ENCODE assay signal across 19 cellular contexts in the genomic region with DNA sequence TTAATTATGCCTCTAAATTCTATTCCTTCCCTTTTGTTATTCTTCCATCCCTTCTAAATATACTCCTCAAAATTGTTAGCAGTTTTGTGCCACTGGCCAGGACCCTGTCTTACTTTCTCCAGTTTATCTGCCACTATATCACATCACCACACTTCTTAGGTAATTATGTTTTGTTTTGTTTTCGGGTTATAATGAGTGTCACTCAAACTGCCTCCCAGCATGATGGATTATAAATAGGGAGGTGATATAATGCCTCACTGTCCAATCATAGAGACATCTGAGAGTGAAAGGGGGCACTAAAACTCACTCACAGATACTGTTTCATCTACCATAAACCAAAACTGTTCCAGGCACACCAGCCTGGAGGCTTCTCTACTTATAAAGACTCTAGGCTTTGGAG. TPM values are rescaled to one million over a fixed set of nuclear protein-coding genes. Genes with fewer than 3 reads are reported as not detected.
A peak's percentile ranks its signal among the peaks of the same experiment; 100 is the strongest.
DNase-seq lines count a peak whose midpoint lies in the region; ATAC-seq and TF ChIP-seq lines count a peak whose summit lies in the region.
"Had no signal": no experiment of that assay in that cellular context is flagged by ENCODE, and none has a peak within 500 bp of the region (broad histone marks: within the 10 kb centered on the region; RNA-seq: fewer than 3 reads in every experiment).

No MANE protein-coding gene starts in this region.

- H3K36me3 Mint-ChIP-seq in activated CD8-positive, alpha-beta memory T cell treated with anti-CD3 and anti-CD28 coated beads, Interleukin-2, amount 10 ng/mL, durations not matched to agents 7 days and 5 days: peaks cover 80% of the 10 kb centered on the region
- H3K36me3 Mint-ChIP-seq in T-cell: peaks cover 30% of the 10 kb centered on the region
- H3K36me3 Mint-ChIP-seq in naive thymus-derived CD4-positive, alpha-beta T cell: peaks cover 9 to 57% (median 20%) of the 10 kb centered on the region in 5 donors

- peak overlapping the region; percentile 84 for H3K27ac Mint-ChIP-seq in activated CD8-positive, alpha-beta memory T cell treated with anti-CD3 and anti-CD28 coated beads, Interleukin-2, amount 10 ng/mL, durations not matched to agents 7 days and 5 days
- peak overlapping the region; percentile 80 to 84 for H3K27ac Mint-ChIP-seq in T-cell
- peak overlapping the region; percentile 44 to 98 (median 83) for H3K27ac Mint-ChIP-seq in naive thymus-derived CD4-positive, alpha-beta T cell
- H3K27ac Mint-ChIP-seq: progenitor cell of endocrine pancreas had no signal

- H3K9me3 ChIP-seq in HEK293 (ENCODE audit: control insufficient read depth, insufficient read depth, low read depth, low read length): no peaks in the 10 kb centered on the region
- no peaks in the 10 kb centered on the region for H3K9me3 ChIP-seq in naive thymus-derived CD4-positive, alpha-beta T cell (ENCODE audit: control insufficient read depth in 2 of 3, low read length in 3 of 3)
- H3K9me3 ChIP-seq: suprapubic skin had no signal

- H3K4me3 Mint-ChIP-seq in activated CD8-positive, alpha-beta memory T cell treated with anti-CD3 and anti-CD28 coated beads, Interleukin-2, amount 10 ng/mL, durations not matched to agents 7 days and 5 days: peak overlapping the region; percentile 89
- H3K4me3 Mint-ChIP-seq in T-cell: peak overlapping the region; percentile 15 to 91 (median 65)
- H3K4me3 Mint-ChIP-seq in naive thymus-derived CD4-positive, alpha-beta T cell: peak overlapping the region in 8 of 10 donors; percentile 63 to 90 (median 84)

- ATAC-seq in activated CD8-positive, alpha-beta memory T cell treated with anti-CD3 and anti-CD28 coated beads, Interleukin-2, amount 10 ng/mL, durations not matched to agents 7 days and 5 days: no peak
- no peak for ATAC-seq in T-cell (replicated peaks in 1 of 4)
- ATAC-seq in naive thymus-derived CD4-positive, alpha-beta T cell: no peak
- ATAC-seq: HCT116 had no signal

- intact Hi-C loops in naive thymus-derived CD4-positive, alpha-beta T cell (cut with micrococcal nuclease): loop anchor here in 1 of 2 donors (5.0 kb wide), 1 partner anchor 1956 kb away; the partner anchor contains the start of gene KIDINS220

- H3K27me3 ChIP-seq in naive thymus-derived CD4-positive, alpha-beta T cell (ENCODE audit: control insufficient read depth in 2 of 2, insufficient read depth in 2 of 2, low read length in 2 of 2): no peaks in the 10 kb centered on the region
- H3K27me3 ChIP-seq: suprapubic skin had no signal

- CTCF ChIA-PET in activated CD8-positive, alpha-beta memory T cell treated with anti-CD3 and anti-CD28 coated beads, Interleukin-2, amount 10 ng/mL, durations not matched to agents 7 days and 5 days (lab: Charles Lee): interaction anchor here (0.8 to 6.3 kb wide), 3 partner anchors 9 to 34 kb away, joined by 3 to 118 read pairs (median 4); partner anchors contain the start of gene CMPK2
- CTCF ChIA-PET in HEK293 (lab: Yijun Ruan, JAX): no interaction called here
- CTCF ChIA-PET in T-cell (lab: Charles Lee): interaction anchor here in 1 of 2 donors (1.1 kb wide), 1 partner anchor 13 kb away, joined by 4 read pairs; no protein-coding TSS in a partner anchor
- CTCF ChIA-PET in naive thymus-derived CD4-positive, alpha-beta T cell (lab: Charles Lee): interaction anchor here (2.6 kb wide), 1 partner anchor 16 kb away, joined by 12 read pairs; no protein-coding TSS in a partner anchor

- H3K36me3 ChIP-seq in HEK293 (ENCODE audit: control insufficient read depth in 2 of 2, insufficient read depth in 1 of 2, low read length in 2 of 2): no peaks in the 10 kb centered on the region
- H3K36me3 ChIP-seq in naive thymus-derived CD4-positive, alpha-beta T cell (ENCODE audit: control insufficient read depth in 2 of 3, insufficient read depth in 3 of 3, low read length in 3 of 3): no peaks in the 10 kb centered on the region
- H3K36me3 ChIP-seq: suprapubic skin had no signal

- no peaks in the 10 kb centered on the region for H3K27me3 Mint-ChIP-seq in activated CD8-positive, alpha-beta memory T cell treated with anti-CD3 and anti-CD28 coated beads, Interleukin-2, amount 10 ng/mL, durations not matched to agents 7 days and 5 days
- no peaks in the 10 kb centered on the region for H3K27me3 Mint-ChIP-seq in T-cell
- no peaks in the 10 kb centered on the region for H3K27me3 Mint-ChIP-seq in naive thymus-derived CD4-positive, alpha-beta T cell
- H3K27me3 Mint-ChIP-seq: progenitor cell of endocrine pancreas had no signal

- no peak overlapping the region for H3K27ac ChIP-seq in HEK293 (ENCODE audit: extremely low read depth, low read depth, low read length)
- H3K27ac ChIP-seq in naive thymus-derived CD4-positive, alpha-beta T cell (ENCODE audit: low read depth, low read length): peak overlapping the region; percentile 15
- H3K27ac ChIP-seq: SK-N-MC, suprapubic skin had no signal

- H3K4me1 ChIP-seq in HEK293 (ENCODE audit: control insufficient read depth, insufficient read depth, low read length): no peaks in the 10 kb centered on the region
- H3K4me1 ChIP-seq in naive thymus-derived CD4-positive, alpha-beta T cell (ENCODE audit: control insufficient read depth in 2 of 2, insufficient read depth in 2 of 2, low read length in 2 of 2): peaks cover 20 to 48% of the 10 kb centered on the region in 2 donors

- no peak for DNase-seq in activated CD8-positive, alpha-beta memory T cell treated with anti-CD3 and anti-CD28 coated beads, Interleukin-2, amount 10 ng/mL, durations not matched to agents 7 days and 5 days
- DNase-seq in activated CD8-positive, alpha-beta memory T cell treated with anti-CD3 and anti-CD28 coated beads, Interleukin-2, amount 50 U/mL, for 48 hours: no peak
- DNase-seq in T-cell (no peak), kidney glomerular epithelial cell (lab: John Stamatoyannopoulos, UW) (no peak), hypothalamus (lab: John Stamatoyannopoulos, UW) (no peak), SW480 (ENCODE audit: low spot score) (no peak)
- no peak for DNase-seq in naive thymus-derived CD4-positive, alpha-beta T cell
- DNase-seq: activated CD8-positive, alpha-beta memory T cell treated with anti-CD3 and anti-CD28 coated beads for 24 hours; caudate nucleus; effector CD4-positive, alpha-beta T cell; head of caudate nucleus; NCI-H2081 treated with DMSO at 0.1 percent for 48 hours; stimulated activated CD4-positive, alpha-beta T cell treated with anti-CD3 and anti-CD28 coated beads, Interleukin-4, amount 100 ng/mL, for 24 hours had no signal

- no peak for TF ChIP-seq CTCF in HEK293 (tag by site-specific recombination; IDR thresholded peaks at IDR 0.05)

- no peak overlapping the region for H3K4me3 ChIP-seq in HEK293 (ENCODE audit: low read depth, low read length)
- no peak overlapping the region for H3K4me3 ChIP-seq in naive thymus-derived CD4-positive, alpha-beta T cell (ENCODE audit: low read length)
- H3K4me3 ChIP-seq: SK-N-MC, suprapubic skin had no signal

- H3K4me1 Mint-ChIP-seq in activated CD8-positive, alpha-beta memory T cell treated with anti-CD3 and anti-CD28 coated beads, Interleukin-2, amount 10 ng/mL, durations not matched to agents 7 days and 5 days: peaks cover 56% of the 10 kb centered on the region
- H3K4me1 Mint-ChIP-seq in T-cell: peaks cover 54 to 66% (median 59%) of the 10 kb centered on the region in 3 donors
- peaks cover 30 to 74% (median 69%) of the 10 kb centered on the region in 7 donors for H3K4me1 Mint-ChIP-seq in naive thymus-derived CD4-positive, alpha-beta T cell

- H3K9me3 Mint-ChIP-seq in activated CD8-positive, alpha-beta memory T cell treated with anti-CD3 and anti-CD28 coated beads, Interleukin-2, amount 10 ng/mL, durations not matched to agents 7 days and 5 days (ENCODE audit: low read depth): no peaks in the 10 kb centered on the region
- H3K9me3 Mint-ChIP-seq in T-cell: no peaks in the 10 kb centered on the region
- H3K9me3 Mint-ChIP-seq in naive thymus-derived CD4-positive, alpha-beta T cell: no peaks in the 10 kb centered on the region

- POLR2A ChIA-PET in HEK293 (lab: Yijun Ruan, JAX) (no interaction called here), T-cell (lab: Charles Lee) (no interaction called here)
- POLR2A ChIA-PET in naive thymus-derived CD4-positive, alpha-beta T cell (lab: Charles Lee): interaction anchor here (0.7 to 7.6 kb wide), 4 partner anchors 12 to 34 kb away, joined by 3 to 94 read pairs (median 36); partner anchors contain the start of genes CMPK2 and RNF144A

TF ChIP-seq in HEK293, 187 proteins besides CTCF, POLR2A, EP300 and RAD21 (continues in another document):
- TF ChIP-seq ZNF140 (tag by site-specific recombination; IDR thresholded peaks at IDR 0.05): no peak
- TF ChIP-seq WT1 (tag by site-specific recombination; IDR thresholded peaks at IDR 0.05): peak; percentile 92

RNA-seq across cellular contexts. Expression of gene RSAD2, which starts 3.5 kb away (rescaled TPM):
- total RNA-seq in activated CD8-positive, alpha-beta memory T cell treated with anti-CD3 and anti-CD28 coated beads, Interleukin-2, amount 10 ng/mL, durations not matched to agents 7 days and 5 days: 100 to 1,000 TPM in 1 of 2 experiments, 10 to 100 TPM in 1; 83.0 to 183 TPM
- total RNA-seq in T-cell: 10 to 100 TPM in 1 of 5 donors, 1 to 10 TPM in 4; 3.2 to 10.7 (median 7.2) TPM
- 10 to 100 TPM in 1 of 5 experiments, 1 to 10 TPM in 4; 5.0 to 72.6 (median 5.6) TPM for total RNA-seq in naive thymus-derived CD4-positive, alpha-beta T cell
- 10 to 100 TPM in 1 of 2 donors, 1 to 10 TPM in 1; 8.2 to 15.0 TPM for polyA plus RNA-seq in naive thymus-derived CD4-positive, alpha-beta T cell

RNA-seq across cellular contexts. Expression of gene CMPK2, which starts 15.3 kb away (rescaled TPM):
- total RNA-seq in activated CD8-positive, alpha-beta memory T cell treated with anti-CD3 and anti-CD28 coated beads, Interleukin-2, amount 10 ng/mL, durations not matched to agents 7 days and 5 days: 100 to 1,000 TPM in 1 of 2 experiments, 10 to 100 TPM in 1; 81.3 to 164 TPM
- 10 to 100 TPM in 1 of 5 donors, 1 to 10 TPM in 4; 6.5 to 15.2 (median 9.1) TPM for total RNA-seq in T-cell
- 10 to 100 TPM in 1 of 5 experiments, 1 to 10 TPM in 4; 4.0 to 63.0 (median 6.6) TPM for total RNA-seq in naive thymus-derived CD4-positive, alpha-beta T cell
- 1 to 10 TPM; 5.0 to 8.7 TPM for polyA plus RNA-seq in naive thymus-derived CD4-positive, alpha-beta T cell
- total RNA-seq: LHCN-M2 had no signal

RNA-seq across cellular contexts. Expression of gene RNF144A, which starts 36.2 kb away (rescaled TPM):
- 10 to 100 TPM; 20.0 to 35.5 TPM for total RNA-seq in activated CD8-positive, alpha-beta memory T cell treated with anti-CD3 and anti-CD28 coated beads, Interleukin-2, amount 10 ng/mL, durations not matched to agents 7 days and 5 days
- 10 to 100 TPM; 46.3 to 93.1 (median 79.9) TPM for total RNA-seq in T-cell
- total RNA-seq in naive thymus-derived CD4-positive, alpha-beta T cell: 10 to 100 TPM; 40.0 to 74.4 (median 61.2) TPM
- 10 to 100 TPM; 21.2 to 23.5 TPM for polyA plus RNA-seq in naive thymus-derived CD4-positive, alpha-beta T cell
